Comparison of ENCODE assay signal across 20 cellular contexts in the genomic region with DNA sequence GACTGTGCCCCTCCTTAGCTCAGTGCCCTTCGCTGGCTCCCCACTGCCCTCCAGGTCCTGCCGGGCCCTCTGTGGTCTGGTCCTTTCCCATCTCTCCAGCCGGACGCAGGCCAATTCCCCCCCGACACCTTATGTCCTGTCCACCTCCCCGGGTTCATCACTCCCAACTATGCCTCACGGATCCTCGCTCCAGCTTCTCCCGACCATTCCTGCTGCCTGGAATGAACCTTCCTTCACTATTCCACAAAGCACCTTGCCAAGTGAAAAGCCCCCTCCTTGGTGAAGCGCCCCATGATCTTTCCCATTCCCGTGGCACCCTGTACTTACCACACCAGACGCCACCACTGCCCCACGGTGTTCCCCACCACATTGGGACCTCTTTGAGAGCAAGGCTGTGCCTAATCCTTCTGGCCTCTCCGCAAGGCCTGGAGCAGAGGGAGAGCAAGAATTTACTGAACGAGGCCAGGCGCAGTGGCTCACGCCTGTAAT. TPM values are rescaled to one million over a fixed set of nuclear protein-coding genes. Genes with fewer than 3 reads are reported as not detected.
DNase-seq lines count a peak whose midpoint lies in the region; ATAC-seq, FAIRE-seq and TF ChIP-seq lines count a peak whose summit lies in the region.
"Had no signal": no experiment of that assay in that cellular context is flagged by ENCODE, and none has a peak within 500 bp of the region (broad histone marks: within the 10 kb centered on the region; RNA-seq: fewer than 3 reads in every experiment).

No MANE protein-coding gene starts in this region.

- in situ Hi-C loops in IMR-90 (cut with MboI; ENCODE audit: low sequenced_read_pairs), result no loop called here

- peaks cover 14% of the 10 kb centered on the region for H3K4me1 Mint-ChIP-seq in nephron
- H3K4me1 Mint-ChIP-seq in type B pancreatic cell (ENCODE audit: unreplicated experiment), result peaks cover 3% of the 10 kb centered on the region

- no peaks in the 10 kb centered on the region for H3K9me1 ChIP-seq in IMR-90 (ENCODE audit: insufficient read depth, low read length)

- CTCF ChIA-PET in IMR-90 (lab: Yijun Ruan, JAX) (no interaction called here), H1 (lab: Charles Lee; ENCODE audit: partially characterized antibody) (interaction anchor here (0.6 kb wide), 1 partner anchor 50 kb away, joined by 3 read pairs; no protein-coding TSS in a partner anchor)

- no peak for FAIRE-seq in H1 (lab: Jason Lieb, UNC)
- FAIRE-seq: GM12892, H54 had no signal

- H3K4me3 ChIP-seq in IMR-90 (ENCODE audit: insufficient read depth, low read depth, low read length) (no peak overlapping the region), H1 (ENCODE audit: extremely low read depth in 1 of 4, insufficient read depth in 2 of 4, low read depth in 3 of 4, low read length in 4 of 4) (no peak overlapping the region), spleen (no peak overlapping the region)

- POLR2A ChIA-PET in IMR-90 (lab: Charles Lee; ENCODE audit: unreplicated experiment), result no interaction called here
- POLR2A ChIA-PET in H1 (lab: Charles Lee; ENCODE audit: partially characterized antibody), result interaction anchor here (1.3 kb wide), 1 partner anchor 8 kb away, joined by 3 read pairs; no protein-coding TSS in a partner anchor

- peak overlapping the region in 2 of 3 experiments; percentile 44 to 81 for H3K27ac Mint-ChIP-seq in nephron
- no peak overlapping the region for H3K27ac Mint-ChIP-seq in type B pancreatic cell
- H3K27ac Mint-ChIP-seq: IgD-negative memory B cell had no signal

- H3K4me2 ChIP-seq in IMR-90 (ENCODE audit: low read depth, low read length) (no peak overlapping the region), H1 (ENCODE audit: insufficient read depth in 1 of 2, low read depth in 2 of 2, low read length in 2 of 2) (no peak overlapping the region)

- H3K4me1 ChIP-seq in IMR-90 (ENCODE audit: control insufficient read depth, insufficient read depth, low read length), result no peaks in the 10 kb centered on the region; the same call in 1 of the 2 replicates
- peaks cover 0 to 13% (median 0%) of the 10 kb centered on the region in 4 experiments; a peak in 3 of 7 replicates for H3K4me1 ChIP-seq in H1 (replicated peaks in 1 of 4; ENCODE audit: control insufficient read depth in 3 of 4, insufficient read depth in 4 of 4, low read length in 3 of 4)
- H3K4me1 ChIP-seq in spleen, result peaks cover 0 to 23% (median 12%) of the 10 kb centered on the region in 6 donors

- intact Hi-C loops in IMR-90 (cut with micrococcal nuclease) (no loop called here), spleen (cut with DNase I; ENCODE audit: low total_unique reads) (no loop called here)

- TF ChIP-seq POLR2A in IMR-90 (IDR thresholded peaks at IDR 0.05; ENCODE audit: low read depth, low read length), result no peak
- TF ChIP-seq POLR2A in H1 (IDR thresholded peaks at IDR 0.05; ENCODE audit: control extremely low read depth in 1 of 2, low read depth in 2 of 2, low read length in 2 of 2), result no peak
- TF ChIP-seq POLR2A in spleen (IDR thresholded peaks at IDR 0.05), result no peak

- no peak overlapping the region for H3K4me3 Mint-ChIP-seq in nephron
- H3K4me3 Mint-ChIP-seq in type B pancreatic cell, result no peak overlapping the region

- BruUV-seq in IMR-90 (replicated peaks; lab: Mats Ljungman, UMichigan), result no TSS peak

- H3K56ac ChIP-seq in IMR-90 (ENCODE audit: extremely low read depth, insufficient read depth, low read length), result no peak overlapping the region
- no peak overlapping the region for H3K56ac ChIP-seq in H1 (replicated peaks; ENCODE audit: insufficient read length, low read depth, low read length)

- peaks cover 2% of the 10 kb centered on the region; the same call in 1 of the 2 replicates for H3K23me2 ChIP-seq in H1 (ENCODE audit: low read depth, low read length)

- no peak overlapping the region for H3K27ac ChIP-seq in IMR-90 (ENCODE audit: insufficient read depth, low read length)
- H3K27ac ChIP-seq in H1 (ENCODE audit: low read depth, low read length), result no peak overlapping the region
- H3K27ac ChIP-seq in spleen, result peak overlapping the region in 1 of 8 donors; percentile 44

- no peaks in the 10 kb centered on the region for H4K20me1 ChIP-seq in IMR-90 (ENCODE audit: insufficient read depth, low read length)
- no peaks in the 10 kb centered on the region for H4K20me1 ChIP-seq in H1 (replicated peaks in 1 of 2; ENCODE audit: control insufficient read depth in 1 of 2, insufficient read depth in 2 of 2, low read length in 2 of 2)

- dilution Hi-C loops in IMR-90 (cut with HindIII; ENCODE audit: low sequenced_read_pairs, unreplicated experiment), result no loop called here

- H3K79me1 ChIP-seq in IMR-90 (ENCODE audit: low read depth in 1 of 2, low read length in 2 of 2) (no peaks in the 10 kb centered on the region), H1 (ENCODE audit: low read depth, low read length) (no peaks in the 10 kb centered on the region)

- H2AK5ac ChIP-seq in IMR-90 (ENCODE audit: low read depth, low read length), result no peak overlapping the region
- no peak overlapping the region for H2AK5ac ChIP-seq in H1 (ENCODE audit: low read depth, low read length)

- H2BK5ac ChIP-seq in IMR-90 (ENCODE audit: low read depth, low read length, poor library complexity, severe bottlenecking) (no peak overlapping the region), H1 (ENCODE audit: low read depth, low read length) (no peak overlapping the region)

- H2BK20ac ChIP-seq in IMR-90 (ENCODE audit: low read depth, low read length), result no peak overlapping the region
- H2BK20ac ChIP-seq in H1 (ENCODE audit: low read length), result no peak overlapping the region; the same call in 1 of the 2 replicates

- no peak overlapping the region for H4K5ac ChIP-seq in IMR-90 (ENCODE audit: low read depth, low read length)
- H4K5ac ChIP-seq in H1 (ENCODE audit: insufficient read length, low read depth, low read length), result no peak overlapping the region

- DNase-seq in IMR-90 (no peak), H1 (ENCODE audit: low read depth in 1 of 2, low spot score in 2 of 2) (no peak), spleen (peak; percentile 61), NCI-H2081 (lab: John Stamatoyannopoulos, UW) (no peak), type B pancreatic cell (ENCODE audit: extremely low spot score, unreplicated experiment) (no peak), Kasumi-1 (lab: John Stamatoyannopoulos, UW) (no peak)
- DNase-seq: ACHN, AML-193, NCI-H1105, NCI-H1694, NCI-H2107, NCI-H2227 treated with DMSO at 0.1 percent for 48 hours, NCI-H524 treated with DMSO at 0.1 percent for 48 hours had no signal

- no peaks in the 10 kb centered on the region for H3K9me3 Mint-ChIP-seq in nephron
- H3K9me3 Mint-ChIP-seq in type B pancreatic cell, result no peaks in the 10 kb centered on the region

- peak overlapping the region; percentile 13 for H2AK9ac ChIP-seq in IMR-90 (replicated peaks; ENCODE audit: low read depth, low read length, poor library complexity)

- no peak for ATAC-seq in IMR-90 (ENCODE audit: low read depth)
- ATAC-seq: Panc1 had no signal

- H3K36me3 ChIP-seq in IMR-90 (ENCODE audit: control insufficient read depth, insufficient read depth, low read length) (no peaks in the 10 kb centered on the region), H1 (ENCODE audit: control insufficient read depth in 2 of 4, insufficient read depth in 4 of 4, low read length in 3 of 4) (no peaks in the 10 kb centered on the region), spleen (no peaks in the 10 kb centered on the region)

- H2AFZ ChIP-seq in IMR-90 (replicated peaks; ENCODE audit: low read length, poor library complexity) (no peak overlapping the region), H1 (ENCODE audit: low read length) (no peak overlapping the region)

- peak overlapping the region; percentile 43; the same call in 1 of the 3 replicates for H2BK15ac ChIP-seq in IMR-90 (ENCODE audit: low read depth, low read length)
- no peak overlapping the region for H2BK15ac ChIP-seq in H1 (ENCODE audit: low read length)

- no peaks in the 10 kb centered on the region for H3K9me3 ChIP-seq in IMR-90 (ENCODE audit: control insufficient read depth, insufficient read depth, low read length)
- no peaks in the 10 kb centered on the region for H3K9me3 ChIP-seq in H1 (ENCODE audit: insufficient read depth in 2 of 2, low read depth in 1 of 2, low read length in 1 of 2)
- H3K9me3 ChIP-seq in spleen, result no peaks in the 10 kb centered on the region

- no peak overlapping the region for H3K18ac ChIP-seq in IMR-90 (ENCODE audit: low read depth, low read length)
- H3K18ac ChIP-seq in H1 (ENCODE audit: extremely low read depth, low read length), result no peak overlapping the region

- TF ChIP-seq RAD21 in IMR-90 (IDR thresholded peaks at IDR 0.05; ENCODE audit: low read length) (no peak), H1 (IDR thresholded peaks at IDR 0.05 in 1 of 2, conservative IDR thresholded peaks at IDR 0.05 in 1 of 2; ENCODE audit: low read depth in 2 of 2, low read length in 2 of 2) (no peak)

- H3K9ac ChIP-seq in IMR-90 (ENCODE audit: low read depth, low read length), result no peak overlapping the region
- H3K9ac ChIP-seq in H1 (replicated peaks in 1 of 4; ENCODE audit: extremely low read depth in 1 of 4, low read depth in 3 of 4, low read length in 3 of 4), result no peak overlapping the region

- H3K36me3 Mint-ChIP-seq in nephron (ENCODE audit: low read depth), result no peaks in the 10 kb centered on the region
- H3K36me3 Mint-ChIP-seq in type B pancreatic cell, result no peaks in the 10 kb centered on the region
- H3K36me3 Mint-ChIP-seq: CD14-positive monocyte had no signal

- H4K8ac ChIP-seq in IMR-90 (ENCODE audit: low read depth in 2 of 2, low read length in 2 of 2) (no peak overlapping the region), H1 (ENCODE audit: extremely low read depth, insufficient read depth, low read length) (peak overlapping the region; percentile 7; the same call in 1 of the 2 replicates)

- TF ChIP-seq CTCF in IMR-90 (conservative IDR thresholded peaks at IDR 0.05; ENCODE audit: low read depth, low read length) (no peak), H1 (IDR thresholded peaks at IDR 0.05; ENCODE audit: control extremely low read depth in 1 of 3, insufficient read depth in 1 of 3, low read depth in 1 of 3, low read length in 3 of 3) (no peak), nephron (IDR thresholded peaks at IDR 0.05; ENCODE audit: unreplicated experiment in 3 of 3) (no peak), spleen (IDR thresholded peaks at IDR 0.05 in 8 of 11, conservative IDR thresholded peaks at IDR 0.05 in 3 of 11) (no peak), type B pancreatic cell (conservative IDR thresholded peaks at IDR 0.05) (no peak)

- 98% methylated on average over 5 of the region's 17 CpGs; no CpG with 5 or more reads in 1 of the 2 experiments for WGBS in IMR-90 (ENCODE audit: extremely low coverage in 2 of 2, insufficient read length in 1 of 2), 2 experiments
- 91% methylated on average over 17 of the region's 17 CpGs; no CpG with 5 or more reads in 1 of the 2 experiments for WGBS in H1 (ENCODE audit: extremely low coverage in 1 of 2, insufficient coverage in 1 of 2, insufficient read length in 1 of 2, insufficient replicate concordance in 2 of 2, low coverage in 1 of 2, low lambda C conversion rate in 2 of 2, missing lambda C conversion rate in 1 of 2), 2 experiments
- 90 to 96% (median 95%) methylated on average over 16 to 17 of the region's 17 CpGs for WGBS in spleen, 5 donors

- H2BK120ac ChIP-seq in IMR-90 (ENCODE audit: low read depth, low read length) (no peak overlapping the region), H1 (replicated peaks; ENCODE audit: low read depth, low read length) (no peak overlapping the region)

- no peak overlapping the region for H3K14ac ChIP-seq in IMR-90 (replicated peaks; ENCODE audit: low read depth, low read length)
- H3K14ac ChIP-seq in H1 (ENCODE audit: insufficient read length), result no peak overlapping the region

- no peak overlapping the region for H3K4ac ChIP-seq in IMR-90 (ENCODE audit: low read depth, low read length)
- no peak overlapping the region for H3K4ac ChIP-seq in H1 (replicated peaks; ENCODE audit: insufficient read length, low read depth, low read length)

- H3K27me3 ChIP-seq in IMR-90 (ENCODE audit: control insufficient read depth, insufficient read depth, low read length) (no peaks in the 10 kb centered on the region), H1 (replicated peaks in 1 of 4; ENCODE audit: control insufficient read depth in 3 of 4, extremely low read depth in 1 of 4, insufficient read depth in 3 of 4, low read length in 3 of 4) (no peaks in the 10 kb centered on the region), spleen (replicated peaks in 1 of 7) (no peaks in the 10 kb centered on the region)

- H3K23ac ChIP-seq in IMR-90 (ENCODE audit: low read depth, low read length) (no peak overlapping the region), H1 (ENCODE audit: insufficient read length) (no peak overlapping the region)

- no peak for TF ChIP-seq EP300 in H1 (IDR thresholded peaks at IDR 0.05; ENCODE audit: borderline replicate concordance in 1 of 2, low read depth in 2 of 2, low read length in 2 of 2)

- 0 out of 2 replicates have a peak overlapping the region, but pooled peaks have one; percentile 60 for H2BK12ac ChIP-seq in H1 (ENCODE audit: low read depth, low read length)

- no peaks in the 10 kb centered on the region for H3K79me2 ChIP-seq in H1 (ENCODE audit: control insufficient read depth in 1 of 2, insufficient read depth in 2 of 2, low read length in 2 of 2)

- H3K27me3 Mint-ChIP-seq in nephron (ENCODE audit: low read depth) (peaks cover 13% of the 10 kb centered on the region), type B pancreatic cell (no peaks in the 10 kb centered on the region)

- H4K91ac ChIP-seq in IMR-90 (ENCODE audit: insufficient read depth, low read depth, low read length) (no peak overlapping the region), H1 (replicated peaks; ENCODE audit: insufficient read length, low read length) (no peak overlapping the region)

RNA-seq across cellular contexts. Expression of a gene that starts 47.2 kb away (rescaled TPM):
- total RNA-seq in IMR-90 (2012; rRNA removed) (not detected in 2 replicates), spleen (not detected), type B pancreatic cell (ENCODE audit: low replicate concordance) (0.57 TPM in 1 of 2 replicates, not detected in the other)
- polyA plus RNA-seq in IMR-90 (2012; rRNA removed) (0.17 TPM in 1 of 2 replicates, not detected in the other), H1 (2011; rRNA removed) (0.26 and 0.33 TPM in 2 replicates), spleen (not detected)
- polyA plus RNA-seq in IMR-90 (2012; cell fraction: cytosol; rRNA removed), result 0.19 TPM in 1 of 2 replicates, not detected in the other
- not detected in 2 replicates for polyA plus RNA-seq in IMR-90 (2012; cell fraction: nucleus; rRNA removed; ENCODE audit: low replicate concordance)
- not detected in 2 replicates for total RNA-seq in H1 (2021; fragmentation: NEBNext Ultra II Directional; extraction: Animal tissue kit (Norgen Biotek cat#: 25700))
- not detected for polyA plus RNA-seq in H1 (2011; cell fraction: cytosol; rRNA removed)
- not detected for polyA plus RNA-seq in H1 (2011; cell fraction: nucleus; rRNA removed)
- 0.23 TPM in 1 of 4 replicates, not detected in the others for polyA plus RNA-seq in H1 (2012, experiment 1 of 2)
- not detected for polyA plus RNA-seq in H1 (2012, experiment 2 of 2)
- polyA plus RNA-seq in H1 (2013, experiment 1 of 2), result 0.16 TPM
- polyA plus RNA-seq in H1 (2013, experiment 2 of 2), result not detected
- polyA minus RNA-seq in H1 (2011; rRNA and poly(A)+ RNA removed), result not detected in 2 replicates
- not detected for polyA minus RNA-seq in H1 (2011; cell fraction: cytosol; rRNA and poly(A)+ RNA removed)
- polyA minus RNA-seq in H1 (2011; cell fraction: nucleus; rRNA and poly(A)+ RNA removed), result not detected
- total RNA-seq: LHCN-M2 had no signal
- polyA plus RNA-seq: CD14-positive monocyte, IgD-negative memory B cell had no signal
